In genomic region chr9:123550012-123550411, GRCh38 we compare ENCODE assay signal across 2 cellular contexts.
TF ChIP-seq lines count a peak whose summit lies in the region.

No MANE protein-coding gene starts in this region.

TF ChIP-seq in SK-N-SH, 30 proteins besides CTCF, POLR2A, EP300 and RAD21 (continued from another document):
- TF ChIP-seq ZBTB33 (IDR thresholded peaks at IDR 0.05; ENCODE audit: borderline replicate concordance, low read depth): no peak
- TF ChIP-seq MXI1 (IDR thresholded peaks at IDR 0.05; ENCODE audit: low read depth, low read length): no peak
- TF ChIP-seq ELF1 (IDR thresholded peaks at IDR 0.05): no peak
- TF ChIP-seq FOSL2 (IDR thresholded peaks at IDR 0.05; ENCODE audit: borderline replicate concordance, low read depth): no peak
- no peak for TF ChIP-seq TEAD4 (IDR thresholded peaks at IDR 0.05; ENCODE audit: borderline replicate concordance, insufficient read depth)
- TF ChIP-seq YY1 (IDR thresholded peaks at IDR 0.05; ENCODE audit: low read depth): no peak
- TF ChIP-seq RCOR1 (IDR thresholded peaks at IDR 0.05; ENCODE audit: low read length): no peak
- no peak for TF ChIP-seq GATA2 (CRISPR knock-in tag; IDR thresholded peaks at IDR 0.05)
- no peak for TF ChIP-seq NRF1 (IDR thresholded peaks at IDR 0.05; ENCODE audit: low read depth, low read length)
- TF ChIP-seq JUND (IDR thresholded peaks at IDR 0.05): no peak
TF ChIP-seq in SK-N-SH: peak in this region for 0.

TF ChIP-seq in SK-N-SH treated with all-trans-retinoic acid at 6 μM for 48 hours, 23 proteins besides CTCF, POLR2A, EP300 and RAD21 (continued from another document):
- TF ChIP-seq TSHZ2 (CRISPR knock-in tag; IDR thresholded peaks at IDR 0.05) (no peak), RARB (CRISPR knock-in tag; IDR thresholded peaks at IDR 0.05) (no peak), ZFP3 (CRISPR knock-in tag; IDR thresholded peaks at IDR 0.05) (no peak), ZNF565 (CRISPR knock-in tag; conservative IDR thresholded peaks at IDR 0.05; ENCODE audit: low read depth) (no peak)
